Comparison of ENCODE assay signal across 8 cellular contexts in the genomic region with DNA sequence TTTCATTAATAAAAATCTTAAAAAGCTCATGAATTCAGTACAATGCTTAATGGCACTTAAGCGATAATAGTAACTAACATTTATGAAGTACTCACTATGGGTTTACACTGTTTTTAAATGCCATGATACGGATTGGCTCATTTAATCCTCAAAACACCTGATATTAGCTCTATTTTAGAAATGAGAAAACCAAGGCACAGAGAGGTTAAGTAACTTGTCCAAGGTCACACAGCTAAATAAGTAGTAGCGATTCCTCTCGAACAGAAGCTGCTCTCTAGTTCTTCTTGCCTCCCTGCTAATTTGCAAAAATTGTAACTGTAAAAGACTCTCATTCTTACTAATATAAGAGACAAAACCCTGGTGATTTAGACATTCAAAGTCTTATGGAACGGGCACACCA.
DNase-seq lines count a peak whose midpoint lies in the region; TF ChIP-seq lines count a peak whose summit lies in the region.

No MANE protein-coding gene starts in this region.

- H3K9ac ChIP-seq in BLaER1 (peak overlapping the region; percentile 81), HUES6 (ENCODE audit: low read length) (no peak overlapping the region)

- no peaks in the 10 kb centered on the region for H3K27me3 ChIP-seq in BLaER1
- H3K27me3 ChIP-seq in HUES6 (ENCODE audit: control insufficient read depth, insufficient read depth, low read length) = peaks cover 29% of the 10 kb centered on the region
- no peaks in the 10 kb centered on the region for H3K27me3 ChIP-seq in muscle layer of duodenum (ENCODE audit: low read depth, low read length)

- H3K4me1 ChIP-seq in BLaER1 = peaks cover 24% of the 10 kb centered on the region
- peaks cover 25% of the 10 kb centered on the region for H3K4me1 ChIP-seq in HUES6 (ENCODE audit: control insufficient read depth, insufficient read depth, low read length)
- H3K4me1 ChIP-seq in muscle layer of duodenum (ENCODE audit: control insufficient read depth in 1 of 2, insufficient read depth in 2 of 2, low read length in 2 of 2) = peaks cover 6 to 11% of the 10 kb centered on the region in 2 donors

- in situ Hi-C loops in astrocyte of the spinal cord (cut with HindIII; ENCODE audit: low sequenced_read_pairs) = no loop called here

- no peaks in the 10 kb centered on the region for H3K9me3 ChIP-seq in BLaER1
- H3K9me3 ChIP-seq in HUES6 (ENCODE audit: control insufficient read depth, insufficient read depth, low read depth, low read length) = no peaks in the 10 kb centered on the region
- no peaks in the 10 kb centered on the region for H3K9me3 ChIP-seq in muscle layer of duodenum (ENCODE audit: control insufficient read depth in 1 of 2, low read length in 2 of 2)

- peak overlapping the region; percentile 90 for H3K4me2 ChIP-seq in BLaER1

- H4K20me1 ChIP-seq in BLaER1 = peaks cover 24% of the 10 kb centered on the region

- peak overlapping the region; percentile 83 for H3K4me3 ChIP-seq in BLaER1
- peak overlapping the region; percentile 98; the same call in 1 of the 2 replicates for H3K4me3 ChIP-seq in HUES6 (ENCODE audit: low read depth, low read length)
- H3K4me3 ChIP-seq in astrocyte of the spinal cord (ENCODE audit: low read depth, low read length) = peak overlapping the region; percentile 92
- peak overlapping the region; percentile 74 to 84 for H3K4me3 ChIP-seq in muscle layer of duodenum (ENCODE audit: low read depth in 1 of 2, low read length in 2 of 2)

- peaks cover 13% of the 10 kb centered on the region; the same call in 1 of the 2 replicates for H3K36me3 ChIP-seq in BLaER1
- no peaks in the 10 kb centered on the region for H3K36me3 ChIP-seq in HUES6 (ENCODE audit: control insufficient read depth, insufficient read depth, low read length)
- no peaks in the 10 kb centered on the region for H3K36me3 ChIP-seq in muscle layer of duodenum (ENCODE audit: control insufficient read depth in 1 of 2, insufficient read depth in 2 of 2, low read length in 2 of 2)

- TF ChIP-seq CTCF in astrocyte of the spinal cord (IDR thresholded peaks at IDR 0.05; ENCODE audit: low read depth, low read length) = no peak

- no peak overlapping the region for H3K27ac ChIP-seq in BLaER1
- H3K27ac ChIP-seq in HUES6 (ENCODE audit: low read depth, low read length) = no peak overlapping the region
- H3K27ac ChIP-seq in muscle layer of duodenum (ENCODE audit: low read length) = no peak overlapping the region

- no peak for DNase-seq in astrocyte of the spinal cord (ENCODE audit: low read depth, low spot score)
- DNase-seq in NCI-H1930 (lab: John Stamatoyannopoulos, UW) = no peak
- no peak for DNase-seq in D341Med (ENCODE audit: low spot score)
- no peak for DNase-seq in NCI-H345 (lab: John Stamatoyannopoulos, UW)
- no peak for DNase-seq in ecto neural progenitor cell (ENCODE audit: low spot score)
